In the genomic region with DNA sequence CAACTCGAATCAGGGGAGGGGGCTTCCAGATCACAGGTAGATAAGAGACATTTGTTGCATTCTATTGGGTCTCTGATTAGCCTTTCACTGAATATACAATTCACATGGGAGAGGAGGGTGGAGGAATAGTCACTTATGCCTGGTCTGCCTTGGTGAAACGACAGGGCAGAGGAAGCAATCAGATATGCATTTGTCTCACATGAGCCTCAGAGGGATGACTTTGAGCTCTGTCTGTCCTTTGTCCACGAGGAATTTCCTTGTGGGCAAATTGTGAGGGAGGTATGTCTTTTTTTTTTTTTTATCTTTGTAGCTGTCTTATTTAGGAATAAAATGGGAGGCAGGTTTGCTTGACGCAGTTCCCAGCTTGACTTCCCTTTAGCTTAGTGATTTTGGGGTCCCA, we compare ENCODE assay signal across 1 cellular context.
TF ChIP-seq lines count a peak whose summit lies in the region.

No MANE protein-coding gene starts in this region.

TF ChIP-seq in H1, 55 proteins besides CTCF, POLR2A, EP300 and RAD21:
- TF ChIP-seq BCL11A (IDR thresholded peaks at IDR 0.05; ENCODE audit: low read depth in 2 of 2, low read length in 2 of 2) (no peak), KDM1A (IDR thresholded peaks at IDR 0.05; ENCODE audit: borderline replicate concordance, low read length) (no peak), JUN (IDR thresholded peaks at IDR 0.05; ENCODE audit: low read depth, low read length) (no peak), CHD2 (IDR thresholded peaks at IDR 0.05; ENCODE audit: low read length) (no peak), USF2 (IDR thresholded peaks at IDR 0.05; ENCODE audit: low read length) (no peak), CHD7 (IDR thresholded peaks at IDR 0.05; ENCODE audit: insufficient replicate concordance, low read length) (no peak), SP2 (IDR thresholded peaks at IDR 0.05; ENCODE audit: low read length) (no peak), SUZ12 (IDR thresholded peaks at IDR 0.05; ENCODE audit: low read length) (no peak), EZH2 (IDR thresholded peaks at IDR 0.05; ENCODE audit: low read depth, low read length, severe bottlenecking) (no peak), CBX8 (IDR thresholded peaks at IDR 0.05; ENCODE audit: borderline replicate concordance, low read depth, low read length) (no peak), TCF12 (IDR thresholded peaks at IDR 0.05; ENCODE audit: low read depth, low read length) (no peak), BACH1 (IDR thresholded peaks at IDR 0.05; ENCODE audit: low read length) (no peak), MAFK (IDR thresholded peaks at IDR 0.05; ENCODE audit: low read depth, low read length) (no peak), YY1 (IDR thresholded peaks at IDR 0.05; ENCODE audit: low read depth, low read length) (no peak), TAF7 (optimal IDR thresholded peaks at IDR 0.05; ENCODE audit: borderline replicate concordance, low read depth, low read length) (no peak), SAP30 (IDR thresholded peaks at IDR 0.05; ENCODE audit: insufficient read depth, insufficient replicate concordance, low read length) (no peak), SP1 (IDR thresholded peaks at IDR 0.05; ENCODE audit: low read depth, low read length) (no peak)
